In the genomic region with DNA sequence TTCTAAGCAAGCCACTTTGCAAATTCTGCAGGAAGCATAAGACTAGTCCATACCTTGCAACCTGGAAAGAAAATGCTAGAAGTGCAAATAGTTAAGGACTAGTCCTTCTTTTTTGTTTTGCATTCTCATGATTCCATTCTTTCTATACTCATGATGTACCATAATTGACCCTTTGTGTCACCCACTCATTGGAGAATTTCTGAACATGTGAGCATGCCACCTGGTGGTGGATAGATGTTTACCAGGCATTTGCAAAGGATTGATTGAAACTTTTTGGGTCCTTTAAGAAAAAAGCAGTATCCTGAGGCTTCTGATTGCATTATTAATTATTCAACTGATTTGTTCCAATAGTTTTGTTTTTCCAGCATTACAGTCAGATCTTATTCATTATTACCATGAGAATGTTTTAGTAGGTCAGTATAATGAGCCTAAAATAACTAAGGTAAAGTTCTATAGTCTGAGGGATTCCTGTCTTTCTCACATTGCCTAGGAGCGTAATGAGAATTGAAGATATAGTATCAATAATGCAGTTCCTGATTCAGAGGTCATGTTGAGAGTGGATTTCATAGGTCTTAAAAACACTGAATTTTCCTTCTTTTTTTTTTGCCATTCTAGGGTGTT, we compare ENCODE assay signal across 8 cellular contexts. TPM values are rescaled to one million over a fixed set of nuclear protein-coding genes. Genes with fewer than 3 reads are reported as not detected.
DNase-seq lines count a peak whose midpoint lies in the region; ATAC-seq, FAIRE-seq and TF ChIP-seq lines count a peak whose summit lies in the region.

No MANE protein-coding gene starts in this region.

- H3K9me3 Mint-ChIP-seq in stimulated activated naive CD8-positive, alpha-beta T cell treated with anti-CD3 and anti-CD28 coated beads, Interleukin-15, amount 100 ng/mL, for 72 hours = no peaks in the 10 kb centered on the region

- ATAC-seq in A549 = peak in 1 of 2 experiments; percentile 68; a peak in 3 of 6 replicates
- ATAC-seq in stimulated activated naive CD8-positive, alpha-beta T cell treated with anti-CD3 and anti-CD28 coated beads, Interleukin-15, amount 100 ng/mL, for 72 hours = no peak

- DNase-seq in A549 (ENCODE audit: low read depth in 1 of 2, low spot score in 1 of 2) = peak in 1 of 2 experiments; percentile 36
- DNase-seq in DMS53 (lab: John Stamatoyannopoulos, UW) = peak; percentile 59
- peak; percentile 34 for DNase-seq in H4 (ENCODE audit: low spot score)
- DNase-seq in MG63 = peak; percentile 20
- DNase-seq in activated naive CD4-positive, alpha-beta T cell treated with anti-CD3 and anti-CD28 coated beads, Interleukin-2, amount 50 U/mL, for 16 hours = peak; percentile 14
- peak; percentile 31 for DNase-seq in iPS DF 6.9 (ENCODE audit: low read depth, low spot score)
- DNase-seq in stimulated activated naive CD8-positive, alpha-beta T cell treated with anti-CD3 and anti-CD28 coated beads, Interleukin-15, amount 100 ng/mL, for 72 hours = peak; percentile 11 to 20
- no peak for DNase-seq in lower leg skin (ENCODE audit: low spot score in 2 of 2)

- peak; percentile 29 to 30; a peak in 4 of 5 replicates for TF ChIP-seq RAD21 in A549 (conservative IDR thresholded peaks at IDR 0.05 in 1 of 2, IDR thresholded peaks at IDR 0.05 in 1 of 2)

- intact Hi-C loops in lower leg skin (cut with DNase I; ENCODE audit: low total_unique reads) = loop anchor here (10.0 kb wide), 1 partner anchor 177 kb away; no protein-coding TSS in a partner anchor

- H3K4me1 Mint-ChIP-seq in stimulated activated naive CD8-positive, alpha-beta T cell treated with anti-CD3 and anti-CD28 coated beads, Interleukin-15, amount 100 ng/mL, for 72 hours = no peaks in the 10 kb centered on the region

- peaks cover 7% of the 10 kb centered on the region for H3K27me3 Mint-ChIP-seq in stimulated activated naive CD8-positive, alpha-beta T cell treated with anti-CD3 and anti-CD28 coated beads, Interleukin-15, amount 100 ng/mL, for 72 hours

- no peak overlapping the region for H3K27ac ChIP-seq in A549
- H3K27ac ChIP-seq in iPS DF 6.9 (ENCODE audit: low read length) = no peak overlapping the region

- POLR2A ChIA-PET in A549 (lab: Yijun Ruan, JAX) = no interaction called here

- H3K27me3 ChIP-seq in MG63 (no peaks in the 10 kb centered on the region), iPS DF 6.9 (ENCODE audit: control insufficient read depth, insufficient read depth, low read length) (no peaks in the 10 kb centered on the region)

- no peak for FAIRE-seq in A549 (lab: Jason Lieb, UNC)

- no peak overlapping the region for H3K4me2 ChIP-seq in A549

- WGBS in A549 (ENCODE audit: missing lambda C conversion rate) = 50% methylated on average over 1 of the region's 1 CpG
- WGBS in iPS DF 6.9 (ENCODE audit: insufficient coverage, insufficient read length) = no CpG with 5 or more reads among the region's 1 CpG
- WGBS in lower leg skin, 2 donors = 94 to 98% methylated on average over 1 of the region's 1 CpG

- peak; percentile 54 for TF ChIP-seq CTCF in A549 (IDR thresholded peaks at IDR 0.05)
- no peak for TF ChIP-seq CTCF in lower leg skin (IDR thresholded peaks at IDR 0.05)

- H3K4me3 Mint-ChIP-seq in stimulated activated naive CD8-positive, alpha-beta T cell treated with anti-CD3 and anti-CD28 coated beads, Interleukin-15, amount 100 ng/mL, for 72 hours = no peak overlapping the region

- H3K4me3 ChIP-seq in A549 = no peak overlapping the region
- no peak overlapping the region for H3K4me3 ChIP-seq in MG63
- H3K4me3 ChIP-seq in iPS DF 6.9 (ENCODE audit: low read length) = no peak overlapping the region
- H3K4me3 ChIP-seq in lower leg skin (ENCODE audit: low read depth, poor library complexity, severe bottlenecking) = no peak overlapping the region

- no peak overlapping the region for H3K27ac Mint-ChIP-seq in stimulated activated naive CD8-positive, alpha-beta T cell treated with anti-CD3 and anti-CD28 coated beads, Interleukin-15, amount 100 ng/mL, for 72 hours

- TF ChIP-seq EP300 in A549 (IDR thresholded peaks at IDR 0.05) = no peak

- TF ChIP-seq POLR2A in A549 (IDR thresholded peaks at IDR 0.05; ENCODE audit: low read length) (no peak), lower leg skin (IDR thresholded peaks at IDR 0.05) (no peak)

- H3K4me1 ChIP-seq in A549 (no peaks in the 10 kb centered on the region), iPS DF 6.9 (ENCODE audit: control insufficient read depth, insufficient read depth, low read length) (no peaks in the 10 kb centered on the region)

- H3K9me3 ChIP-seq in A549 (no peaks in the 10 kb centered on the region), MG63 (no peaks in the 10 kb centered on the region), iPS DF 6.9 (ENCODE audit: control insufficient read depth, insufficient read depth, low read length) (no peaks in the 10 kb centered on the region)

- H3K36me3 ChIP-seq in MG63 (no peaks in the 10 kb centered on the region), iPS DF 6.9 (ENCODE audit: control insufficient read depth, insufficient read depth, low read length) (no peaks in the 10 kb centered on the region)

- CTCF ChIA-PET in A549 (lab: Yijun Ruan, JAX) = interaction anchor here (0.7 to 1.8 kb wide), 3 partner anchors 20 to 1319 kb away, joined by 3 to 7 read pairs (median 4); a partner anchor contains a TSS

TF ChIP-seq in A549, 52 proteins besides CTCF, POLR2A, EP300 and RAD21:
- TF ChIP-seq SMC3 (IDR thresholded peaks at IDR 0.05) (peak; percentile 39; the same call in 1 of the 3 replicates), EHMT2 (IDR thresholded peaks at IDR 0.05; ENCODE audit: low read depth) (no peak)
TF ChIP-seq in A549: peak in this region for 1.

RNA-seq across cellular contexts. Expression of a gene that starts 20.2 kb away (rescaled TPM):
- 9.8 and 11.9 TPM in 2 replicates for polyA plus RNA-seq in A549 (2011; rRNA removed)
- 5.2 and 8.5 TPM in 2 replicates for polyA plus RNA-seq in A549 (2012; cell fraction: cytosol; rRNA removed)
- polyA plus RNA-seq in A549 (2012; cell fraction: nucleus; rRNA removed) = 4.3 and 11.7 TPM in 2 replicates
- polyA plus RNA-seq in A549 (2017; fragmentation: RNase III; extraction: RNeasy Plus Mini Kit Qiagen cat#74134 plus additional on column Dnase treatment) = 5.2 to 5.7 TPM (median 5.4 TPM) in 3 replicates
- polyA minus RNA-seq in A549 (2011; rRNA and poly(A)+ RNA removed) = 11.3 and 11.5 TPM in 2 replicates
- total RNA-seq in H4 (2014; rRNA removed; shearing (Covaris generic)) = 27.4 and 42.1 TPM in 2 replicates
- 14.0 and 24.4 TPM in 2 replicates for total RNA-seq in MG63 (2014; rRNA removed; shearing (Covaris generic); ENCODE audit: low replicate concordance)
- 10 to 100 TPM; 37.3 to 55.5 (median 42.6) TPM for total RNA-seq in lower leg skin

Comparison
In these comparisons a context has a peak if more than half of its experiments do, and no peak if none do; other contexts are left out.
1. DNase-seq: peak in DMS53 (single experiment), H4 (single experiment), MG63 (single experiment), activated naive CD4-positive, alpha-beta T cell treated with anti-CD3 and anti-CD28 coated beads, Interleukin-2, amount 50 U/mL, for 16 hours (single experiment), iPS DF 6.9 (single experiment) and stimulated activated naive CD8-positive, alpha-beta T cell treated with anti-CD3 and anti-CD28 coated beads, Interleukin-15, amount 100 ng/mL, for 72 hours (2 of 2); none in lower leg skin (0 of 2).